In genomic region chr3:128231596-128231995, GRCh38 we compare ENCODE assay signal across 22 cellular contexts.
DNase-seq lines count a peak whose midpoint lies in the region; ATAC-seq, FAIRE-seq and TF ChIP-seq lines count a peak whose summit lies in the region.
"Had no signal": no experiment of that assay in that cellular context is flagged by ENCODE, and none has a peak within 500 bp of the region (broad histone marks: within the 10 kb centered on the region; RNA-seq: fewer than 3 reads in every experiment).

No MANE protein-coding gene starts in this region.

- H3K9me3 Mint-ChIP-seq in H9 (no peaks in the 10 kb centered on the region; a peak in 1 of 5 replicates), astrocyte (ENCODE audit: unreplicated experiment) (no peaks in the 10 kb centered on the region)
- H3K9me3 Mint-ChIP-seq in stimulated activated naive CD8-positive, alpha-beta T cell treated with anti-CD3 and anti-CD28 coated beads, Interleukin-15, amount 100 ng/mL, for 72 hours = no peaks in the 10 kb centered on the region
- H3K9me3 Mint-ChIP-seq: CD8-positive, alpha-beta T cell had no signal

- H3K4me1 ChIP-seq in H9 (ENCODE audit: insufficient read depth, low read length) (no peaks in the 10 kb centered on the region), astrocyte (ENCODE audit: insufficient read depth, low read length) (no peaks in the 10 kb centered on the region), osteoblast (ENCODE audit: insufficient read depth, low read length) (no peaks in the 10 kb centered on the region)
- H3K4me1 ChIP-seq: A549 had no signal

- H2AFZ ChIP-seq in H9 (ENCODE audit: low read length) (no peak overlapping the region), astrocyte (ENCODE audit: low read depth, low read length) (no peak overlapping the region), osteoblast (ENCODE audit: low read length) (peak overlapping the region; percentile 25)

- H3K4me1 Mint-ChIP-seq in H9 (peaks cover 23 to 26% of the 10 kb centered on the region in 2 experiments), astrocyte (ENCODE audit: low read depth, unreplicated experiment) (peaks cover 13% of the 10 kb centered on the region)
- peaks cover 7% of the 10 kb centered on the region for H3K4me1 Mint-ChIP-seq in stimulated activated naive CD8-positive, alpha-beta T cell treated with anti-CD3 and anti-CD28 coated beads, Interleukin-15, amount 100 ng/mL, for 72 hours

- H3K18ac ChIP-seq in H9 (ENCODE audit: insufficient read length, low read depth, low read length) = no peak overlapping the region

- H4K91ac ChIP-seq in H9 (ENCODE audit: insufficient read length, low read depth, low read length) = no peak overlapping the region

- no peak for FAIRE-seq in astrocyte (lab: Jason Lieb, UNC)
- FAIRE-seq in GM12892 (lab: Jason Lieb, UNC) = no peak
- FAIRE-seq: A549, GM12891 had no signal

- H3K9ac ChIP-seq in H9 (ENCODE audit: extremely low read depth, insufficient read length, low read length) (no peak overlapping the region), astrocyte (ENCODE audit: low read length) (no peak overlapping the region)
- H3K9ac ChIP-seq: BLaER1 had no signal

- H3K4me3 Mint-ChIP-seq in H9 = no peak overlapping the region
- no peak overlapping the region for H3K4me3 Mint-ChIP-seq in astrocyte (ENCODE audit: unreplicated experiment)
- H3K4me3 Mint-ChIP-seq in stimulated activated naive CD8-positive, alpha-beta T cell treated with anti-CD3 and anti-CD28 coated beads, Interleukin-15, amount 100 ng/mL, for 72 hours = no peak overlapping the region
- H3K4me3 Mint-ChIP-seq: CD8-positive, alpha-beta T cell had no signal

- H4K20me1 ChIP-seq in H9 (ENCODE audit: control insufficient read depth, insufficient read depth, insufficient read length) = peaks cover 4% of the 10 kb centered on the region
- H4K20me1 ChIP-seq in astrocyte (ENCODE audit: insufficient read depth, low read length) = peaks cover 36% of the 10 kb centered on the region
- H4K20me1 ChIP-seq in osteoblast (ENCODE audit: insufficient read depth, low read length) = peaks cover 9% of the 10 kb centered on the region

- no peak overlapping the region for H3K4me3 ChIP-seq in astrocyte (ENCODE audit: insufficient read depth, low read depth, low read length)
- H3K4me3 ChIP-seq in osteoblast (ENCODE audit: insufficient read depth, low read length) = no peak overlapping the region
- H3K4me3 ChIP-seq: A549, BLaER1 had no signal

- H3K79me2 ChIP-seq in H9 (ENCODE audit: insufficient read depth, low read length) (no peaks in the 10 kb centered on the region), astrocyte (ENCODE audit: insufficient read depth, low read length) (no peaks in the 10 kb centered on the region), osteoblast (ENCODE audit: insufficient read depth, low read length) (no peaks in the 10 kb centered on the region)

- H3K27me3 Mint-ChIP-seq in H9 (ENCODE audit: low read depth) = no peaks in the 10 kb centered on the region
- no peaks in the 10 kb centered on the region for H3K27me3 Mint-ChIP-seq in astrocyte (ENCODE audit: low read depth, unreplicated experiment)
- H3K27me3 Mint-ChIP-seq in stimulated activated naive CD8-positive, alpha-beta T cell treated with anti-CD3 and anti-CD28 coated beads, Interleukin-15, amount 100 ng/mL, for 72 hours = no peaks in the 10 kb centered on the region

- no peaks in the 10 kb centered on the region for H3K27me3 ChIP-seq in H9 (ENCODE audit: insufficient read depth, low read length)
- H3K27me3 ChIP-seq in astrocyte (ENCODE audit: insufficient read depth, low read length) = no peaks in the 10 kb centered on the region
- H3K27me3 ChIP-seq in osteoblast (ENCODE audit: insufficient read depth, low read length) = no peaks in the 10 kb centered on the region
- H3K27me3 ChIP-seq: BLaER1 had no signal

- no peak overlapping the region for H2BK5ac ChIP-seq in H9 (ENCODE audit: insufficient read length, low read length)

- no peak for TF ChIP-seq POLR2A in GM12892 (IDR thresholded peaks at IDR 0.05; ENCODE audit: low read depth, low read length)

- H2AK5ac ChIP-seq in H9 (ENCODE audit: insufficient read length, low read length) = no peak overlapping the region

- H3K27ac Mint-ChIP-seq in H9 (peak overlapping the region in 1 of 3 experiments; percentile 36; a peak in 1 of 7 replicates), astrocyte (ENCODE audit: unreplicated experiment) (no peak overlapping the region)
- H3K27ac Mint-ChIP-seq in stimulated activated naive CD8-positive, alpha-beta T cell treated with anti-CD3 and anti-CD28 coated beads, Interleukin-15, amount 100 ng/mL, for 72 hours = no peak overlapping the region
- H3K27ac Mint-ChIP-seq: CD8-positive, alpha-beta T cell had no signal

- H3K36me3 Mint-ChIP-seq in H9 (ENCODE audit: insufficient read depth in 1 of 3, low read depth in 3 of 3) = no peaks in the 10 kb centered on the region; a peak in 1 of 7 replicates
- H3K36me3 Mint-ChIP-seq in astrocyte (ENCODE audit: low read depth, unreplicated experiment) = no peaks in the 10 kb centered on the region
- H3K36me3 Mint-ChIP-seq: CD8-positive, alpha-beta T cell had no signal

- H3K27ac ChIP-seq in H9 (ENCODE audit: insufficient read length, low read depth, low read length) = no peak overlapping the region
- H3K27ac ChIP-seq in astrocyte (ENCODE audit: low read depth, low read length) = no peak overlapping the region
- no peak overlapping the region for H3K27ac ChIP-seq in osteoblast (ENCODE audit: low read depth, low read length)
- H3K27ac ChIP-seq: A549, BLaER1 had no signal

- no peak overlapping the region for H3K56ac ChIP-seq in H9 (ENCODE audit: insufficient read length, low read depth, low read length)

- H3K4me2 ChIP-seq in H9 (ENCODE audit: insufficient read depth, insufficient read length, low read length) (no peak overlapping the region), astrocyte (ENCODE audit: low read length) (no peak overlapping the region), osteoblast (ENCODE audit: insufficient read depth, low read length) (no peak overlapping the region)
- H3K4me2 ChIP-seq: A549, BLaER1 had no signal

- H3K79me1 ChIP-seq in H9 (ENCODE audit: insufficient read depth, low read depth, low read length, poor library complexity, severe bottlenecking) = no peaks in the 10 kb centered on the region

- H3K23ac ChIP-seq in H9 (ENCODE audit: insufficient read length, low read depth, low read length) = no peak overlapping the region

- H4K8ac ChIP-seq in H9 (replicated peaks; ENCODE audit: insufficient read length, low read depth, low read length) = no peak overlapping the region

- H2BK12ac ChIP-seq in H9 (ENCODE audit: insufficient read length, low read depth, low read length) = no peak overlapping the region

- no peak overlapping the region for H3K14ac ChIP-seq in H9 (ENCODE audit: insufficient read depth, low read length)

- H2BK15ac ChIP-seq in H9 (ENCODE audit: low read depth, low read length) = no peak overlapping the region

- no peak overlapping the region for H2BK120ac ChIP-seq in H9 (ENCODE audit: low read depth, low read length, poor library complexity, severe bottlenecking)

- H3K36me3 ChIP-seq in astrocyte (ENCODE audit: insufficient read depth, low read length) = no peaks in the 10 kb centered on the region
- H3K36me3 ChIP-seq in osteoblast (ENCODE audit: insufficient read depth, low read length) = no peaks in the 10 kb centered on the region
- H3K36me3 ChIP-seq: BLaER1 had no signal

- no CpG with 5 or more reads among the region's 6 CpGs for WGBS in H9 (ENCODE audit: extremely low coverage, insufficient read length, low lambda C conversion rate)

- no peak overlapping the region for H3K4ac ChIP-seq in H9 (ENCODE audit: low read depth, low read length)

- no peak overlapping the region for H3T11ph ChIP-seq in H9 (ENCODE audit: low read length)

- DNase-seq in H9 (peak; percentile 19), astrocyte (ENCODE audit: low read depth) (peak; percentile 12), islet precursor cell (peak; percentile 53), osteoblast (ENCODE audit: insufficient read length, low spot score, missing footprints) (no peak), GM12892 (ENCODE audit: insufficient read length) (no peak), COLO668 (lab: John Stamatoyannopoulos, UW; ENCODE audit: unreplicated experiment) (no peak)
- no peak for DNase-seq in stimulated activated naive CD8-positive, alpha-beta T cell treated with anti-CD3 and anti-CD28 coated beads, Interleukin-15, amount 100 ng/mL, for 72 hours
- DNase-seq: CD8-positive, alpha-beta T cell; DMS53; EL; HCEC 1CT; NCI-H1048; NCI-H1436 treated with DMSO at 0.1 percent for 48 hours; NCI-H2029 treated with DMSO at 0.1 percent for 48 hours; NCI-H2171; NCI-H526; PC-3; RPMI8226 had no signal

- H3K9me3 ChIP-seq in H9 (ENCODE audit: control insufficient read depth, low read depth, low read length) (no peaks in the 10 kb centered on the region), astrocyte (ENCODE audit: insufficient read depth, low read depth, low read length) (no peaks in the 10 kb centered on the region), osteoblast (ENCODE audit: low read depth, low read length) (no peaks in the 10 kb centered on the region)
- H3K9me3 ChIP-seq: A549, BLaER1 had no signal

- no peak overlapping the region for H2BK20ac ChIP-seq in H9 (ENCODE audit: low read depth, low read length, poor library complexity, severe bottlenecking)

- ATAC-seq in GM21423 (IDR thresholded peaks at IDR 0.05; ENCODE audit: unreplicated experiment) = no peak
- no peak for ATAC-seq in stimulated activated naive CD8-positive, alpha-beta T cell treated with anti-CD3 and anti-CD28 coated beads, Interleukin-15, amount 100 ng/mL, for 72 hours
- ATAC-seq: A549; CD8-positive, alpha-beta T cell; PC-3 had no signal

- no peak for TF ChIP-seq CTCF in H9 (conservative IDR thresholded peaks at IDR 0.05)
- no peak for TF ChIP-seq CTCF in astrocyte (IDR thresholded peaks at IDR 0.05; ENCODE audit: insufficient read depth, low read depth, low read length)
- TF ChIP-seq CTCF in osteoblast (IDR thresholded peaks at IDR 0.05; ENCODE audit: extremely low read depth, low read depth, low read length) = no peak

- no peak overlapping the region for H4K5ac ChIP-seq in H9 (ENCODE audit: insufficient read length, low read depth, low read length)

- H3K23me2 ChIP-seq in H9 (ENCODE audit: insufficient read length, low read depth, low read length, poor library complexity, severe bottlenecking) = no peaks in the 10 kb centered on the region

Comparison
In these comparisons a context has a peak if more than half of its experiments do, and no peak if none do; other contexts are left out.
1. DNase-seq: peak in H9 (single experiment), astrocyte (single experiment) and islet precursor cell (single experiment); none in osteoblast (single experiment), stimulated activated naive CD8-positive, alpha-beta T cell treated with anti-CD3 and anti-CD28 coated beads, Interleukin-15, amount 100 ng/mL, for 72 hours (0 of 2), GM12892 (single experiment) and COLO668 (single experiment).